Comparison of ENCODE assay signal across 8 cellular contexts in genomic region chr12:125065021-125065752, GRCh38. TPM values are rescaled to one million over a fixed set of nuclear protein-coding genes. Genes with fewer than 3 reads are reported as not detected.
DNase-seq lines count a peak whose midpoint lies in the region; ATAC-seq and TF ChIP-seq lines count a peak whose summit lies in the region.

AACS (plus strand) TSS chr12:125065435; CDS start chr12:125065585, 150 bp downstream.

- H3K4me2 ChIP-seq in skeletal muscle satellite cell (ENCODE audit: low read length) = peak within 1 kb of the TSS; percentile 92

- H3K4me1 ChIP-seq in iPS-18a (ENCODE audit: control insufficient read depth, low read depth, low read length) (peaks cover 4% of the 10 kb centered on the region), skeletal muscle satellite cell (ENCODE audit: control insufficient read depth, insufficient read depth, low read length) (peaks cover 14% of the 10 kb centered on the region)

- peaks cover 6% of the 10 kb centered on the region for H3K36me3 Mint-ChIP-seq in brain

- peak within 1 kb of the TSS; percentile 85 to 96 (median 89) for H3K4me3 Mint-ChIP-seq in brain

- TF ChIP-seq CTCF in brain (conservative IDR thresholded peaks at IDR 0.05) = no peak

- peak within 1 kb of the TSS; percentile 80 for H3K4me3 ChIP-seq in iPS-18a (ENCODE audit: low read length)
- peak within 1 kb of the TSS; percentile 96 for H3K4me3 ChIP-seq in skeletal muscle satellite cell (ENCODE audit: low read length)

- H3K27ac ChIP-seq in iPS-18a (ENCODE audit: low read length) = no peak within 1 kb of the TSS

- H3K27me3 Mint-ChIP-seq in brain = peaks cover 6% of the 10 kb centered on the region

- peak; percentile 89 for ATAC-seq in HG02938 (IDR thresholded peaks at IDR 0.05; ENCODE audit: unreplicated experiment)

- H3K27me3 ChIP-seq in iPS-18a (ENCODE audit: control insufficient read depth, insufficient read depth, low read length) (no peaks in the 10 kb centered on the region), skeletal muscle satellite cell (ENCODE audit: control insufficient read depth, insufficient read depth, low read length) (no peaks in the 10 kb centered on the region)

- H3K9me3 Mint-ChIP-seq in brain = peaks cover 3 to 9% (median 6%) of the 10 kb centered on the region in 5 experiments

- H3K27ac Mint-ChIP-seq in brain = peak within 1 kb of the TSS; percentile 14 to 96 (median 83)

- H3K4me1 Mint-ChIP-seq in brain = peaks cover 53% of the 10 kb centered on the region

- H3K9ac ChIP-seq in iPS-18a (ENCODE audit: low read length) = peak within 1 kb of the TSS; percentile 45
- H3K9ac ChIP-seq in skeletal muscle satellite cell (ENCODE audit: low read depth, low read length) = peak within 1 kb of the TSS; percentile 89

- H3K36me3 ChIP-seq in iPS-18a (ENCODE audit: control insufficient read depth, low read depth, low read length) = no peaks in the 10 kb centered on the region
- peaks cover 3% of the 10 kb centered on the region for H3K36me3 ChIP-seq in skeletal muscle satellite cell (ENCODE audit: insufficient read depth, low read length)

- H3K9me3 ChIP-seq in iPS-18a (ENCODE audit: control insufficient read depth, low read depth, low read length) (no peaks in the 10 kb centered on the region), skeletal muscle satellite cell (replicated peaks; ENCODE audit: low read length) (no peaks in the 10 kb centered on the region)

- DNase-seq in NCI-H2081 (lab: John Stamatoyannopoulos, UW) (peak; percentile 73 to 74), NCI-H2081 treated with DMSO at 0.1 percent for 48 hours (lab: John Stamatoyannopoulos, UW) (no peak), NCI-H2029 (lab: John Stamatoyannopoulos, UW) (peak; percentile 83), UCSD-AML1 (lab: John Stamatoyannopoulos, UW; ENCODE audit: unreplicated experiment) (peak; percentile 81)

RNA-seq across cellular contexts. Expression of gene AACS, which starts in this region (rescaled TPM):
- 56.9 TPM for polyA plus RNA-seq in brain (ENCODE audit: insufficient read depth, low read depth, low replicate concordance)
- total RNA-seq in skeletal muscle satellite cell (2012; rRNA removed) = 16.4 and 28.9 TPM in 2 replicates
